ENCODE assay signal across 19 cellular contexts in the genomic region with DNA sequence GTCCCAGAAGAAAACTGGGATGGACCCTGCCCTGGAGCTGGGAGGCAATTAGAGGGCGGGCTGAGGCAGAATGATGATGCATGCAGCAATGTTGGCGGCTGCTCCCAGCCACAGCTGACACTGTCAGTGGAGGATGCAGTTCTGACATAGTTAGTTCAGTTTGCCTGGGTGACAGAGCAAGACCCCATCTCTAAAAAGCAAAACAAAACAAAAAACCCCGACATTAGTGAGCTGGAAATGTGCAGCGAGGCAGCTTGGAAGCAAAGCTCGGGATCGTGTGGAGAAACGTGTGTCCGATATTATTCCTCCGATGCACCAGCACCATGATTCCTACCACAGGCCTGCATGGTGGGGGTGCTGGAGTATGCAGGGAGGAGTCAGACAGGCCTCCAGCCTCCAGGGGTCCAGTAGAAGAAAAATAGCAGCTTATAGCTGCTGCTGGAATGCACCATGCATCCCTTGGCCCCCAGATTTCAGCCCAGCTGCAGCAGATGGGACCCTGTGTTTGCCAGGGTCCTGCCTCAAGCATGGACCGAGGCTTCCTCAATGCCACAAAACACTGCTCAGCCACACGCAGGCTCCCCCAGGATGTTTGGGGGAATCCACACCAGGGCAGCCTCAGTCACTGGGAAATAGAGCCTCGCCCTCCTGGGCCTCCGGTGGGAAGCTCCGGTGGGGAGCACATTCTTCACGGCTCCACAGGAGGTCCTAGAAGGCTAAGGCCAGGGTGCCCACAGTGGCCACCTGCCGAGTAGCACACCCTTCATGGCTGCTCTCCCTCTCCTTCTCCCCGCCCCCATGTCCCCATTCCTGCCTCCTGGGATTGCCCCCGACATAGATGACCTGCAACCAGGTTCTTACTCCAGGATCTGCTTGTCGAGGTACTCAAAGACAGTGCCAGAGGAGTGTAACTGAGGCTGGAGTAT.
DNase-seq lines count a peak whose midpoint lies in the region; TF ChIP-seq lines count a peak whose summit lies in the region.
"Had no signal": no experiment of that assay in that cellular context is flagged by ENCODE, and none has a peak within 500 bp of the region (broad histone marks: within the 10 kb centered on the region; RNA-seq: fewer than 3 reads in every experiment).

No MANE protein-coding gene starts in this region.

- CTCF ChIA-PET in HEK293 (lab: Yijun Ruan, JAX) (interaction anchor here (0.5 kb wide), 1 partner anchor 257 kb away, joined by 3 read pairs; no protein-coding TSS in a partner anchor), MCF 10A (lab: Yijun Ruan, JAX) (interaction anchor here (0.6 kb wide), 1 partner anchor 59 kb away, joined by 3 read pairs; no protein-coding TSS in a partner anchor), RWPE1 (lab: Yijun Ruan, JAX) (interaction anchor here (0.7 kb wide), 1 partner anchor 405 kb away, joined by 6 read pairs; no protein-coding TSS in a partner anchor)

- intact Hi-C loops in MCF 10A (cut with micrococcal nuclease) = no loop called here

- H3K18ac ChIP-seq in neuronal stem cell (ENCODE audit: low read length) = peak overlapping the region; percentile 49

- H3K23ac ChIP-seq in neuronal stem cell (ENCODE audit: low read depth, low read length, poor library complexity) = no peak overlapping the region

- H3K4me3 Mint-ChIP-seq in endodermal cell = no peak overlapping the region
- no peak overlapping the region for H3K4me3 Mint-ChIP-seq in MCF 10A (ENCODE audit: unreplicated experiment)
- H3K4me3 Mint-ChIP-seq: CD4-positive, alpha-beta memory T cell had no signal

- H3K27me3 Mint-ChIP-seq in endodermal cell (ENCODE audit: insufficient read depth) (peaks cover 26% of the 10 kb centered on the region), MCF 10A (ENCODE audit: insufficient read depth, unreplicated experiment) (no peaks in the 10 kb centered on the region)

- no peaks in the 10 kb centered on the region for H3K9me3 ChIP-seq in HEK293 (ENCODE audit: control insufficient read depth, insufficient read depth, low read depth, low read length)
- no peaks in the 10 kb centered on the region for H3K9me3 ChIP-seq in endodermal cell (ENCODE audit: control insufficient read depth, low read length)
- H3K9me3 ChIP-seq in neuronal stem cell (replicated peaks in 1 of 2; ENCODE audit: control insufficient read depth in 2 of 2, insufficient read depth in 1 of 2, low read depth in 1 of 2, low read length in 2 of 2) = no peaks in the 10 kb centered on the region
- H3K9me3 ChIP-seq: BLaER1, SJCRH30 had no signal

- H3K36me3 ChIP-seq in HEK293 (ENCODE audit: control insufficient read depth in 2 of 2, insufficient read depth in 1 of 2, low read length in 2 of 2) = no peaks in the 10 kb centered on the region
- H3K36me3 ChIP-seq in endodermal cell (ENCODE audit: control insufficient read depth, insufficient read depth, low read length) = no peaks in the 10 kb centered on the region
- H3K36me3 ChIP-seq in neuronal stem cell (replicated peaks in 1 of 2; ENCODE audit: control insufficient read depth in 2 of 2, insufficient read depth in 2 of 2, low read length in 2 of 2) = no peaks in the 10 kb centered on the region
- H3K36me3 ChIP-seq: BLaER1, SJCRH30 had no signal

- WGBS in endodermal cell (ENCODE audit: insufficient coverage in 1 of 2, insufficient read length in 1 of 2), 2 experiments = 86 to 87% methylated on average over 11 to 19 of the region's 19 CpGs
- no CpG with 5 or more reads among the region's 19 CpGs for WGBS in neuronal stem cell (ENCODE audit: extremely low coverage in 2 of 2, insufficient read length in 2 of 2, insufficient replicate concordance in 1 of 2), 2 donors

- no peak overlapping the region for H2AFZ ChIP-seq in neuronal stem cell (ENCODE audit: low read length)
- H2AFZ ChIP-seq: PC-9 had no signal

- H3K9ac ChIP-seq in endodermal cell (ENCODE audit: extremely low read depth, low read length, poor library complexity, severe bottlenecking) = no peak overlapping the region
- H3K9ac ChIP-seq in neuronal stem cell (ENCODE audit: low read depth, low read length, poor library complexity) = no peak overlapping the region
- H3K9ac ChIP-seq: BLaER1 had no signal

- peak overlapping the region; percentile 33 for H3K14ac ChIP-seq in neuronal stem cell (ENCODE audit: low read length)

- H3K36me3 Mint-ChIP-seq in endodermal cell (ENCODE audit: low read depth) (no peaks in the 10 kb centered on the region), MCF 10A (ENCODE audit: insufficient read depth, unreplicated experiment) (no peaks in the 10 kb centered on the region)
- H3K36me3 Mint-ChIP-seq: CD4-positive, alpha-beta memory T cell had no signal

- no peaks in the 10 kb centered on the region for H3K4me1 ChIP-seq in HEK293 (ENCODE audit: control insufficient read depth, insufficient read depth, low read length)
- H3K4me1 ChIP-seq in endodermal cell (ENCODE audit: control insufficient read depth, insufficient read depth, low read length) = no peaks in the 10 kb centered on the region
- H3K4me1 ChIP-seq in neuronal stem cell (ENCODE audit: control insufficient read depth in 2 of 2, insufficient read depth in 1 of 2, low read depth in 1 of 2, low read length in 2 of 2) = peaks cover 0 to 2% of the 10 kb centered on the region in 2 donors
- H3K4me1 ChIP-seq: BLaER1, SJCRH30 had no signal

- no peak overlapping the region for H3K27ac Mint-ChIP-seq in endodermal cell
- H3K27ac Mint-ChIP-seq in MCF 10A (ENCODE audit: low read depth, unreplicated experiment) = no peak overlapping the region

- no peak overlapping the region for H3K4ac ChIP-seq in neuronal stem cell (ENCODE audit: low read length)

- no TSS peak for BruUV-seq in MCF 10A (replicated peaks; lab: Mats Ljungman, UMichigan)

- DNase-seq in D341Med (ENCODE audit: low spot score) = peak; percentile 10
- DNase-seq in endodermal cell = peak; percentile 32
- DNase-seq in neuronal stem cell (ENCODE audit: low spot score) = no peak
- no peak for DNase-seq in MCF 10A (ENCODE audit: unreplicated experiment)
- DNase-seq in A172 (ENCODE audit: low spot score) = no peak
- DNase-seq in RWPE1 (ENCODE audit: low spot score) = no peak
- no peak for DNase-seq in OCI-M1 (lab: John Stamatoyannopoulos, UW)
- DNase-seq: Calu3; CD4-positive, alpha-beta memory T cell; H7; NCI-H187; NCI-H2107; NCI-H345; NCI-H524 treated with DMSO at 0.1 percent for 48 hours; PC-9; SJCRH30 had no signal

- no peak overlapping the region for H2AK5ac ChIP-seq in neuronal stem cell (ENCODE audit: low read depth, low read length)

- H3K4me3 ChIP-seq in HEK293 (ENCODE audit: low read depth, low read length) = no peak overlapping the region
- no peak overlapping the region for H3K4me3 ChIP-seq in endodermal cell (ENCODE audit: low read length)
- no peak overlapping the region for H3K4me3 ChIP-seq in neuronal stem cell (ENCODE audit: low read length in 2 of 2)
- H3K4me3 ChIP-seq: BLaER1, K562, PC-9, SJCRH30 had no signal

- no peaks in the 10 kb centered on the region for H3K79me1 ChIP-seq in neuronal stem cell (ENCODE audit: low read depth, low read length)

- no peak overlapping the region for H2BK12ac ChIP-seq in neuronal stem cell (ENCODE audit: low read length)

- H3K27ac ChIP-seq in HEK293 (ENCODE audit: extremely low read depth, low read depth, low read length) (no peak overlapping the region), endodermal cell (ENCODE audit: low read depth, low read length) (no peak overlapping the region), neuronal stem cell (replicated peaks; ENCODE audit: low read length) (no peak overlapping the region), RWPE1 (no peak overlapping the region)
- H3K27ac ChIP-seq: BLaER1, PC-9, SJCRH30 had no signal

- no peaks in the 10 kb centered on the region for H3K27me3 ChIP-seq in endodermal cell (ENCODE audit: control insufficient read depth, insufficient read depth, low read length, poor library complexity, severe bottlenecking)
- peaks cover 0 to 12% (median 0%) of the 10 kb centered on the region in 3 experiments for H3K27me3 ChIP-seq in neuronal stem cell (ENCODE audit: control insufficient read depth in 3 of 3, insufficient read depth in 3 of 3, low read depth in 1 of 3, low read length in 3 of 3)
- H3K27me3 ChIP-seq: BLaER1 had no signal

- no peak overlapping the region for H2BK120ac ChIP-seq in neuronal stem cell (ENCODE audit: low read depth, low read length)

- TF ChIP-seq CTCF in HEK293 (tag by site-specific recombination; IDR thresholded peaks at IDR 0.05) (no peak), endodermal cell (conservative IDR thresholded peaks at IDR 0.05) (no peak), MCF 10A (IDR thresholded peaks at IDR 0.05; ENCODE audit: unreplicated experiment) (no peak), RWPE1 (conservative IDR thresholded peaks at IDR 0.05; ENCODE audit: low read depth) (no peak)

- H3K4me2 ChIP-seq in neuronal stem cell (ENCODE audit: insufficient read depth, low read length, poor library complexity, severe bottlenecking) = no peak overlapping the region
- H3K4me2 ChIP-seq: BLaER1, PC-9 had no signal

- H2BK5ac ChIP-seq in neuronal stem cell (ENCODE audit: low read length) = no peak overlapping the region

- H4K8ac ChIP-seq in neuronal stem cell (ENCODE audit: low read depth, low read length) = no peak overlapping the region

- H2BK15ac ChIP-seq in neuronal stem cell (ENCODE audit: low read length) = no peak overlapping the region

- POLR2A ChIA-PET in HEK293 (lab: Yijun Ruan, JAX) (no interaction called here), MCF 10A (lab: Yijun Ruan, JAX) (no interaction called here), RWPE1 (lab: Yijun Ruan, JAX; ENCODE audit: low non-redundant PET) (no interaction called here)

- H3K9me3 Mint-ChIP-seq in endodermal cell (no peaks in the 10 kb centered on the region), MCF 10A (ENCODE audit: unreplicated experiment) (peaks cover 56% of the 10 kb centered on the region)

- H4K91ac ChIP-seq in neuronal stem cell (ENCODE audit: low read depth, low read length, poor library complexity) = no peak overlapping the region

- H3K4me1 Mint-ChIP-seq in endodermal cell (peaks cover 4% of the 10 kb centered on the region), MCF 10A (ENCODE audit: insufficient read depth, unreplicated experiment) (no peaks in the 10 kb centered on the region)

TF ChIP-seq in HEK293, 187 proteins besides CTCF, POLR2A, EP300 and RAD21:
- TF ChIP-seq ZFP3 (tag by site-specific recombination; IDR thresholded peaks at IDR 0.05; ENCODE audit: low read depth) (no peak), GLIS1 (tag by site-specific recombination; IDR thresholded peaks at IDR 0.05) (peak; percentile 77), ZIC2 (tag by site-specific recombination; IDR thresholded peaks at IDR 0.05) (0 out of 2 replicates have a peak, but pooled peaks have one; percentile 29)

Comparison
In these comparisons a context has a peak if more than half of its experiments do, and no peak if none do; other contexts are left out.
1. DNase-seq: peak in D341Med (single experiment) and endodermal cell (single experiment); none in neuronal stem cell (single experiment), MCF 10A (single experiment), A172 (single experiment), RWPE1 (single experiment) and OCI-M1 (single experiment).